In the genomic region with DNA sequence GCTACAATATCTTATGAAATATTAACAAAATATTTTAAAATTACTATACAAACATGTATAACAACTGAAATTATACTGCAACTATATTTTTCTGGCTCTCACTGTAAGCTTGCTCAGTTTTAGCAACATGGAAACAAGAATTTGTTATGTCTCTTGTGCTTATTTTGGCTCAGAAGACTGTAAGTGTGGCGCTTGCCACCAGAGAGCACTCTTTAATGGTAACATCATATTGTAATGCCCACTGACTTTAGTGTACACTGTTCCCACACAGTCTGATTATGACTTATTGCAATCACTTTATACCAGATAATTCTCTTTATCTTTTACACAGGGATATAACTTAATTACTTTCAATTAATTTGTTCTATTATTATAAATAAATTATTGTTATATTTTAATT, we compare ENCODE assay signal across 1 cellular context.
TF ChIP-seq lines count a peak whose summit lies in the region.

No MANE protein-coding gene starts in this region.

TF ChIP-seq in GM23338, 12 proteins besides CTCF, POLR2A, EP300 and RAD21 (continued from another document):
- TF ChIP-seq, protein P1, sequence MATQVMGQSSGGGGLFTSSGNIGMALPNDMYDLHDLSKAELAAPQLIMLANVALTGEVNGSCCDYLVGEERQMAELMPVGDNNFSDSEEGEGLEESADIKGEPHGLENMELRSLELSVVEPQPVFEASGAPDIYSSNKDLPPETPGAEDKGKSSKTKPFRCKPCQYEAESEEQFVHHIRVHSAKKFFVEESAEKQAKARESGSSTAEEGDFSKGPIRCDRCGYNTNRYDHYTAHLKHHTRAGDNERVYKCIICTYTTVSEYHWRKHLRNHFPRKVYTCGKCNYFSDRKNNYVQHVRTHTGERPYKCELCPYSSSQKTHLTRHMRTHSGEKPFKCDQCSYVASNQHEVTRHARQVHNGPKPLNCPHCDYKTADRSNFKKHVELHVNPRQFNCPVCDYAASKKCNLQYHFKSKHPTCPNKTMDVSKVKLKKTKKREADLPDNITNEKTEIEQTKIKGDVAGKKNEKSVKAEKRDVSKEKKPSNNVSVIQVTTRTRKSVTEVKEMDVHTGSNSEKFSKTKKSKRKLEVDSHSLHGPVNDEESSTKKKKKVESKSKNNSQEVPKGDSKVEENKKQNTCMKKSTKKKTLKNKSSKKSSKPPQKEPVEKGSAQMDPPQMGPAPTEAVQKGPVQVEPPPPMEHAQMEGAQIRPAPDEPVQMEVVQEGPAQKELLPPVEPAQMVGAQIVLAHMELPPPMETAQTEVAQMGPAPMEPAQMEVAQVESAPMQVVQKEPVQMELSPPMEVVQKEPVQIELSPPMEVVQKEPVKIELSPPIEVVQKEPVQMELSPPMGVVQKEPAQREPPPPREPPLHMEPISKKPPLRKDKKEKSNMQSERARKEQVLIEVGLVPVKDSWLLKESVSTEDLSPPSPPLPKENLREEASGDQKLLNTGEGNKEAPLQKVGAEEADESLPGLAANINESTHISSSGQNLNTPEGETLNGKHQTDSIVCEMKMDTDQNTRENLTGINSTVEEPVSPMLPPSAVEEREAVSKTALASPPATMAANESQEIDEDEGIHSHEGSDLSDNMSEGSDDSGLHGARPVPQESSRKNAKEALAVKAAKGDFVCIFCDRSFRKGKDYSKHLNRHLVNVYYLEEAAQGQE (IDR thresholded peaks at IDR 0.05; ENCODE audit: unreplicated experiment): no peak
